Comparison of ENCODE assay signal across 1 cellular context in genomic region chr9:128106940-128107259, GRCh38.
TF ChIP-seq lines count a peak whose summit lies in the region.

No MANE protein-coding gene starts in this region.

TF ChIP-seq in K562, 482 proteins besides CTCF, POLR2A, EP300 and RAD21:
- TF ChIP-seq HNRNPK (IDR thresholded peaks at IDR 0.05; ENCODE audit: low read depth, low read length, poor library complexity, severe bottlenecking) = no peak
- TF ChIP-seq ZNF217 (CRISPR knock-in tag; IDR thresholded peaks at IDR 0.05) = no peak
- TF ChIP-seq ARHGAP35 (IDR thresholded peaks at IDR 0.05; ENCODE audit: partially characterized antibody) = no peak
- TF ChIP-seq POLR2G (IDR thresholded peaks at IDR 0.05; ENCODE audit: low read depth, low read length) = peak; percentile 55; the same call in 1 of the 2 replicates
- no peak for TF ChIP-seq NKRF (IDR thresholded peaks at IDR 0.05; ENCODE audit: borderline replicate concordance)
- TF ChIP-seq BCL6 (CRISPR knock-in tag; IDR thresholded peaks at IDR 0.05) = no peak
